ENCODE assay signal across 19 cellular contexts in the genomic region with DNA sequence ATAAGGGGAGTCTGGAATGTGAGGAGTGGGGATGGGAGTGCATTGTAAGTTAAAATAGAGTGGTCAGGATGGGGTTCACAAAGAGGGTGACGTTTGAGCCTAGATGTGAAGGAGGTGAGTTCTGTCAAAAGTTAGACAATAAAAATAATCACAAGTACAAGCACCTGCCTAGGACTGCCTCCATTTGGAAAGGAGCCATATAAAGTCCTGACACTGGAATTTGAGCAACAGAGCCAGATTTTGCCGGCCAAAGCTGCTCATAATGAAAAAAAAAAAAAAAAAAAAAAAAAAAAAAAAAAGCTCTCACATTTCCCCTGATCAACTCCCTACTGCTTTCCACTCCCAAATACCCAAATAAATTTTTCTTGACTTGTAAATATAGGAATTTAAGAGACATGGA. TPM values are rescaled to one million over a fixed set of nuclear protein-coding genes. Genes with fewer than 3 reads are reported as not detected.
A peak's percentile ranks its signal among the peaks of the same experiment; 100 is the strongest.
DNase-seq lines count a peak whose midpoint lies in the region; ATAC-seq and TF ChIP-seq lines count a peak whose summit lies in the region.
"Had no signal": no experiment of that assay in that cellular context is flagged by ENCODE, and none has a peak within 500 bp of the region (broad histone marks: within the 10 kb centered on the region; RNA-seq: fewer than 3 reads in every experiment).

No MANE protein-coding gene starts in this region.

- peaks cover 8% of the 10 kb centered on the region; the same call in 1 of the 2 replicates for H3K79me2 ChIP-seq in PC-3 (ENCODE audit: low read length)

- H3K36me3 ChIP-seq in adipocyte (ENCODE audit: control insufficient read depth, insufficient read depth, low read length, severe bottlenecking) (peaks cover 6% of the 10 kb centered on the region), right lobe of liver (no peaks in the 10 kb centered on the region), PC-3 (ENCODE audit: low read depth, low read length) (no peaks in the 10 kb centered on the region)
- H3K36me3 ChIP-seq: MG63, thoracic aorta had no signal

- TF ChIP-seq POLR2A in right lobe of liver (IDR thresholded peaks at IDR 0.05): no peak

- no peak overlapping the region for H2AFZ ChIP-seq in PC-3 (ENCODE audit: low read length)

- ATAC-seq in right lobe of liver: peak; percentile 2 to 6 (median 4)
- no peak for ATAC-seq in PC-3
- ATAC-seq: activated CD4-positive, CD25-positive, alpha-beta regulatory T cell treated with anti-CD3 and anti-CD28 coated beads, Interleukin-2, amount 50 U/mL, for 24 hours; activated CD8-positive, alpha-beta memory T cell treated with anti-CD3 and anti-CD28 coated beads, Interleukin-2, amount 10 ng/mL, durations not matched to agents 7 days and 5 days; Panc1 had no signal

- intact Hi-C loops in right lobe of liver (cut with DNase I) (no loop called here), PC-3 (cut with micrococcal nuclease) (no loop called here)

- DNase-seq in adipocyte (ENCODE audit: low read depth) (no peak), caudate nucleus (lab: John Stamatoyannopoulos, UW) (no peak), right lobe of liver (peak in 1 of 3 donors; percentile 61), PC-3 (no peak), NCI-H82 treated with DMSO at 0.1 percent for 48 hours (lab: John Stamatoyannopoulos, UW; ENCODE audit: unreplicated experiment) (no peak), GM10266 (ENCODE audit: extremely low spot score) (no peak)
- DNase-seq: activated CD8-positive, alpha-beta memory T cell treated with anti-CD3 and anti-CD28 coated beads, Interleukin-2, amount 10 ng/mL, durations not matched to agents 7 days and 5 days; activated effector memory CD4-positive, alpha-beta T cell treated with anti-CD3 and anti-CD28 coated beads, Interleukin-2, amount 50 U/mL, for 16 hours; head of caudate nucleus; MG63; NCI-H2029; NCI-H526 treated with DMSO at 0.1 percent for 48 hours; SK-N-SH; T1000 had no signal

- POLR2A ChIA-PET in PC-3 (lab: Charles Lee; ENCODE audit: unreplicated experiment): no interaction called here

- no TSS peak for BruUV-seq in PC-3 (replicated peaks; lab: Mats Ljungman, UMichigan)

- H3K4me1 ChIP-seq in adipocyte (ENCODE audit: control insufficient read depth, insufficient read depth, low read length) (peaks cover 40% of the 10 kb centered on the region), right lobe of liver (peaks cover 0 to 47% (median 20%) of the 10 kb centered on the region in 4 donors), PC-3 (ENCODE audit: insufficient read depth, low read length) (peaks cover 25% of the 10 kb centered on the region)

- WGBS in right lobe of liver (ENCODE audit: insufficient coverage, low coverage, low lambda C conversion rate, missing lambda C conversion rate): 26% methylated on average over 2 of the region's 2 CpGs

- H3K4me3 ChIP-seq in adipocyte (ENCODE audit: low read length): peak overlapping the region; percentile 50
- H3K4me3 ChIP-seq in right lobe of liver: peak overlapping the region in 1 of 3 donors; percentile 4
- H3K4me3 ChIP-seq in skin epidermis: peak overlapping the region in 1 of 7 experiments; percentile 27
- H3K4me3 ChIP-seq in PC-3 (ENCODE audit: low read length): no peak overlapping the region
- H3K4me3 ChIP-seq: MG63, smooth muscle cell, thoracic aorta had no signal

- H3K27ac ChIP-seq in caudate nucleus (ENCODE audit: low read depth, low read length) (peak overlapping the region; percentile 80), right lobe of liver (peak overlapping the region; percentile 69 to 87 (median 74)), skin epidermis (peak overlapping the region in 15 of 21 experiments; percentile 24 to 94 (median 58)), PC-3 (ENCODE audit: low read length) (no peak overlapping the region)
- H3K27ac ChIP-seq: thoracic aorta had no signal

- H3F3A ChIP-seq in PC-3 (ENCODE audit: low read length, unreplicated experiment): no peaks in the 10 kb centered on the region

- TF ChIP-seq CTCF in right lobe of liver (IDR thresholded peaks at IDR 0.05): no peak
- no peak for TF ChIP-seq CTCF in PC-3 (conservative IDR thresholded peaks at IDR 0.05; ENCODE audit: low read depth, low read length)
- TF ChIP-seq CTCF in GM10266 (IDR thresholded peaks at IDR 0.05; ENCODE audit: control insufficient read depth, insufficient read depth, low read depth, missing control alignments): no peak

- H3K9me2 ChIP-seq in PC-3 (replicated peaks; ENCODE audit: low read length): no peaks in the 10 kb centered on the region
- H3K9me2 ChIP-seq: SK-N-SH had no signal

- no peaks in the 10 kb centered on the region for H3K27me3 ChIP-seq in adipocyte (replicated peaks; ENCODE audit: control insufficient read depth, insufficient read depth, low read length)
- no peaks in the 10 kb centered on the region for H3K27me3 ChIP-seq in right lobe of liver
- H3K27me3 ChIP-seq in PC-3 (ENCODE audit: low read length): no peaks in the 10 kb centered on the region
- H3K27me3 ChIP-seq: MG63 had no signal

- H4K20me1 ChIP-seq in PC-3 (ENCODE audit: low read length): no peaks in the 10 kb centered on the region

- CTCF ChIA-PET in PC-3 (lab: Charles Lee): no interaction called here

- no peak overlapping the region for H3K4me2 ChIP-seq in PC-3 (ENCODE audit: low read length)
- H3K4me2 ChIP-seq: smooth muscle cell had no signal

- H3K9ac ChIP-seq in adipocyte (ENCODE audit: low read length): no peak overlapping the region
- H3K9ac ChIP-seq in PC-3 (ENCODE audit: low read length): no peak overlapping the region
- H3K9ac ChIP-seq: SK-N-SH had no signal

- H3K9me3 ChIP-seq in adipocyte (ENCODE audit: control insufficient read depth, low read length): no peaks in the 10 kb centered on the region
- no peaks in the 10 kb centered on the region for H3K9me3 ChIP-seq in right lobe of liver
- no peaks in the 10 kb centered on the region for H3K9me3 ChIP-seq in PC-3 (ENCODE audit: low read length)
- H3K9me3 ChIP-seq: MG63, SK-N-SH, thoracic aorta had no signal

RNA-seq across cellular contexts. Expression of gene PALMD, which starts 4.1 kb away (rescaled TPM):
- 10 to 100 TPM; 15.0 to 21.1 (median 18.2) TPM for total RNA-seq in right lobe of liver
- total RNA-seq in PC-3 (2014; rRNA removed): 8.0 and 8.2 TPM in 2 replicates
- total RNA-seq: activated CD8-positive, alpha-beta memory T cell treated with anti-CD3 and anti-CD28 coated beads, Interleukin-2, amount 10 ng/mL, durations not matched to agents 7 days and 5 days had no signal
